ENCODE assay signal across 2 cellular contexts in the genomic region with DNA sequence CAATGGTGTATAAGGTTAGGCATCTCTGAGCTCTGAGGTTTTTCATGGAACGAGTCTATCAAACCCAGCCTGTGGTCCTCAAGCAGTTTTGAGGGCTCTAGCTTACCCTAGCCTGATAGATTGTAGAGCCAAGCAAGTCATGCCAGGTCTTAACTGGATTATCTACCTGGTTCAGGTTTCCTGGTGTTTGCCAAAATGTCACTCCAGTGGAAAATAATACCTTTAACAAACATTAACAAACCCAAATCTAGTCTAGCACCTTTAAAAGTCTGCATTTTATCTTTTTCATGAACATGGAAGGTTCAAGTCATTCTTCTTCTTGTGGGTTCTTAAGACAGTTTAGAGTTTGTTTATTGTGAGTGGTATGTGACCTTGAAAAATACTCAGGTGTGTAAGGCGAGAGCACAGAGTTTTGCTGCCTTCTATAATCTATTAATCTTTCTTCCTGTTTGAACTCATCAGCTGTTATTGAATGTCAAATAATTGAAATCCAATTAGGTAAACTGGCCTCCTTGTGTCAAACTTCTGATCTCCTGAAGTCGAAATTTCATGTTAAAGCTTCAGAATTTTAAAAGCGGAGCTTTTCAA.
TF ChIP-seq lines count a peak whose summit lies in the region.

No MANE protein-coding gene starts in this region.

TF ChIP-seq in GM23338, 12 proteins besides CTCF, POLR2A, EP300 and RAD21 (continued from another document):
- TF ChIP-seq, protein P1, sequence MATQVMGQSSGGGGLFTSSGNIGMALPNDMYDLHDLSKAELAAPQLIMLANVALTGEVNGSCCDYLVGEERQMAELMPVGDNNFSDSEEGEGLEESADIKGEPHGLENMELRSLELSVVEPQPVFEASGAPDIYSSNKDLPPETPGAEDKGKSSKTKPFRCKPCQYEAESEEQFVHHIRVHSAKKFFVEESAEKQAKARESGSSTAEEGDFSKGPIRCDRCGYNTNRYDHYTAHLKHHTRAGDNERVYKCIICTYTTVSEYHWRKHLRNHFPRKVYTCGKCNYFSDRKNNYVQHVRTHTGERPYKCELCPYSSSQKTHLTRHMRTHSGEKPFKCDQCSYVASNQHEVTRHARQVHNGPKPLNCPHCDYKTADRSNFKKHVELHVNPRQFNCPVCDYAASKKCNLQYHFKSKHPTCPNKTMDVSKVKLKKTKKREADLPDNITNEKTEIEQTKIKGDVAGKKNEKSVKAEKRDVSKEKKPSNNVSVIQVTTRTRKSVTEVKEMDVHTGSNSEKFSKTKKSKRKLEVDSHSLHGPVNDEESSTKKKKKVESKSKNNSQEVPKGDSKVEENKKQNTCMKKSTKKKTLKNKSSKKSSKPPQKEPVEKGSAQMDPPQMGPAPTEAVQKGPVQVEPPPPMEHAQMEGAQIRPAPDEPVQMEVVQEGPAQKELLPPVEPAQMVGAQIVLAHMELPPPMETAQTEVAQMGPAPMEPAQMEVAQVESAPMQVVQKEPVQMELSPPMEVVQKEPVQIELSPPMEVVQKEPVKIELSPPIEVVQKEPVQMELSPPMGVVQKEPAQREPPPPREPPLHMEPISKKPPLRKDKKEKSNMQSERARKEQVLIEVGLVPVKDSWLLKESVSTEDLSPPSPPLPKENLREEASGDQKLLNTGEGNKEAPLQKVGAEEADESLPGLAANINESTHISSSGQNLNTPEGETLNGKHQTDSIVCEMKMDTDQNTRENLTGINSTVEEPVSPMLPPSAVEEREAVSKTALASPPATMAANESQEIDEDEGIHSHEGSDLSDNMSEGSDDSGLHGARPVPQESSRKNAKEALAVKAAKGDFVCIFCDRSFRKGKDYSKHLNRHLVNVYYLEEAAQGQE (IDR thresholded peaks at IDR 0.05; ENCODE audit: unreplicated experiment), result no peak
- TF ChIP-seq, protein P2, sequence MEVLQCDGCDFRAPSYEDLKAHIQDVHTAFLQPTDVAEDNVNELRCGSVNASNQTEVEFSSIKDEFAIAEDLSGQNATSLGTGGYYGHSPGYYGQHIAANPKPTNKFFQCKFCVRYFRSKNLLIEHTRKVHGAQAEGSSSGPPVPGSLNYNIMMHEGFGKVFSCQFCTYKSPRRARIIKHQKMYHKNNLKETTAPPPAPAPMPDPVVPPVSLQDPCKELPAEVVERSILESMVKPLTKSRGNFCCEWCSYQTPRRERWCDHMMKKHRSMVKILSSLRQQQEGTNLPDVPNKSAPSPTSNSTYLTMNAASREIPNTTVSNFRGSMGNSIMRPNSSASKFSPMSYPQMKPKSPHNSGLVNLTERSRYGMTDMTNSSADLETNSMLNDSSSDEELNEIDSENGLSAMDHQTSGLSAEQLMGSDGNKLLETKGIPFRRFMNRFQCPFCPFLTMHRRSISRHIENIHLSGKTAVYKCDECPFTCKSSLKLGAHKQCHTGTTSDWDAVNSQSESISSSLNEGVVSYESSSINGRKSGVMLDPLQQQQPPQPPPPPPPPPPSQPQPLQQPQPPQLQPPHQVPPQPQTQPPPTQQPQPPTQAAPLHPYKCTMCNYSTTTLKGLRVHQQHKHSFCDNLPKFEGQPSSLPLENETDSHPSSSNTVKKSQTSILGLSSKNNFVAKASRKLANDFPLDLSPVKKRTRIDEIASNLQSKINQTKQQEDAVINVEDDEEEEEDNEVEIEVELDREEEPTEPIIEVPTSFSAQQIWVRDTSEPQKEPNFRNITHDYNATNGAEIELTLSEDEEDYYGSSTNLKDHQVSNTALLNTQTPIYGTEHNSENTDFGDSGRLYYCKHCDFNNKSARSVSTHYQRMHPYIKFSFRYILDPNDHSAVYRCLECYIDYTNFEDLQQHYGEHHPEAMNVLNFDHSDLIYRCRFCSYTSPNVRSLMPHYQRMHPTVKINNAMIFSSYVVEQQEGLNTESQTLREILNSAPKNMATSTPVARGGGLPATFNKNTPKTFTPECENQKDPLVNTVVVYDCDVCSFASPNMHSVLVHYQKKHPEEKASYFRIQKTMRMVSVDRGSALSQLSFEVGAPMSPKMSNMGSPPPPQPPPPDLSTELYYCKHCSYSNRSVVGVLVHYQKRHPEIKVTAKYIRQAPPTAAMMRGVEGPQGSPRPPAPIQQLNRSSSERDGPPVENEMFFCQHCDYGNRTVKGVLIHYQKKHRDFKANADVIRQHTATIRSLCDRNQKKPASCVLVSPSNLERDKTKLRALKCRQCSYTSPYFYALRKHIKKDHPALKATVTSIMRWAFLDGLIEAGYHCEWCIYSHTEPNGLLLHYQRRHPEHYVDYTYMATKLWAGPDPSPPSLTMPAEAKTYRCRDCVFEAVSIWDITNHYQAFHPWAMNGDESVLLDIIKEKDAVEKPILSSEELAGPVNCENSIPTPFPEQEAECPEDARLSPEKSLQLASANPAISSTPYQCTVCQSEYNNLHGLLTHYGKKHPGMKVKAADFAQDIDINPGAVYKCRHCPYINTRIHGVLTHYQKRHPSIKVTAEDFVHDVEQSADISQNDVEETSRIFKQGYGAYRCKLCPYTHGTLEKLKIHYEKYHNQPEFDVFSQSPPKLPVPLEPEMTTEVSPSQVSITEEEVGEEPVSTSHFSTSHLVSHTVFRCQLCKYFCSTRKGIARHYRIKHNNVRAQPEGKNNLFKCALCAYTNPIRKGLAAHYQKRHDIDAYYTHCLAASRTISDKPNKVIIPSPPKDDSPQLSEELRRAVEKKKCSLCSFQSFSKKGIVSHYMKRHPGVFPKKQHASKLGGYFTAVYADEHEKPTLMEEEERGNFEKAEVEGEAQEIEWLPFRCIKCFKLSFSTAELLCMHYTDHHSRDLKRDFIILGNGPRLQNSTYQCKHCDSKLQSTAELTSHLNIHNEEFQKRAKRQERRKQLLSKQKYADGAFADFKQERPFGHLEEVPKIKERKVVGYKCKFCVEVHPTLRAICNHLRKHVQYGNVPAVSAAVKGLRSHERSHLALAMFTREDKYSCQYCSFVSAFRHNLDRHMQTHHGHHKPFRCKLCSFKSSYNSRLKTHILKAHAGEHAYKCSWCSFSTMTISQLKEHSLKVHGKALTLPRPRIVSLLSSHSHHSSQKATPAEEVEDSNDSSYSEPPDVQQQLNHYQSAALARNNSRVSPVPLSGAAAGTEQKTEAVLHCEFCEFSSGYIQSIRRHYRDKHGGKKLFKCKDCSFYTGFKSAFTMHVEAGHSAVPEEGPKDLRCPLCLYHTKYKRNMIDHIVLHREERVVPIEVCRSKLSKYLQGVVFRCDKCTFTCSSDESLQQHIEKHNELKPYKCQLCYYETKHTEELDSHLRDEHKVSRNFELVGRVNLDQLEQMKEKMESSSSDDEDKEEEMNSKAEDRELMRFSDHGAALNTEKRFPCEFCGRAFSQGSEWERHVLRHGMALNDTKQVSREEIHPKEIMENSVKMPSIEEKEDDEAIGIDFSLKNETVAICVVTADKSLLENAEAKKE (CRISPR knock-in tag; IDR thresholded peaks at IDR 0.05), result no peak
- TF ChIP-seq EZH2phosphoT487 (IDR thresholded peaks at IDR 0.05; ENCODE audit: unreplicated experiment) (no peak), JUNB (IDR thresholded peaks at IDR 0.05; ENCODE audit: unreplicated experiment) (no peak), POLR2AphosphoS5 (IDR thresholded peaks at IDR 0.05; ENCODE audit: low read depth) (no peak), ZNF331 (CRISPR knock-in tag; IDR thresholded peaks at IDR 0.05; ENCODE audit: low read depth) (no peak)

TF ChIP-seq in WTC11, 78 proteins besides CTCF, POLR2A, EP300 and RAD21 (continued from another document):
- TF ChIP-seq, protein P3, sequence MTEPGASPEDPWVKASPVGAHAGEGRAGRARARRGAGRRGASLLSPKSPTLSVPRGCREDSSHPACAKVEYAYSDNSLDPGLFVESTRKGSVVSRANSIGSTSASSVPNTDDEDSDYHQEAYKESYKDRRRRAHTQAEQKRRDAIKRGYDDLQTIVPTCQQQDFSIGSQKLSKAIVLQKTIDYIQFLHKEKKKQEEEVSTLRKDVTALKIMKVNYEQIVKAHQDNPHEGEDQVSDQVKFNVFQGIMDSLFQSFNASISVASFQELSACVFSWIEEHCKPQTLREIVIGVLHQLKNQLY (CRISPR knock-in tag; IDR thresholded peaks at IDR 0.05), result no peak
- TF ChIP-seq, protein P4, sequence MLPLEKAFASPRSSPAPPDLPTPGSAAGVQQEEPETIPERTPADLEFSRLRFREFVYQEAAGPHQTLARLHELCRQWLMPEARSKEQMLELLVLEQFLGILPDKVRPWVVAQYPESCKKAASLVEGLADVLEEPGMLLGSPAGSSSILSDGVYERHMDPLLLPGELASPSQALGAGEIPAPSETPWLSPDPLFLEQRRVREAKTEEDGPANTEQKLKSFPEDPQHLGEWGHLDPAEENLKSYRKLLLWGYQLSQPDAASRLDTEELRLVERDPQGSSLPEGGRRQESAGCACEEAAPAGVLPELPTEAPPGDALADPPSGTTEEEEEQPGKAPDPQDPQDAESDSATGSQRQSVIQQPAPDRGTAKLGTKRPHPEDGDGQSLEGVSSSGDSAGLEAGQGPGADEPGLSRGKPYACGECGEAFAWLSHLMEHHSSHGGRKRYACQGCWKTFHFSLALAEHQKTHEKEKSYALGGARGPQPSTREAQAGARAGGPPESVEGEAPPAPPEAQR (CRISPR knock-in tag; IDR thresholded peaks at IDR 0.05), result no peak
